Comparison of ENCODE assay signal across 1 cellular context in the genomic region with DNA sequence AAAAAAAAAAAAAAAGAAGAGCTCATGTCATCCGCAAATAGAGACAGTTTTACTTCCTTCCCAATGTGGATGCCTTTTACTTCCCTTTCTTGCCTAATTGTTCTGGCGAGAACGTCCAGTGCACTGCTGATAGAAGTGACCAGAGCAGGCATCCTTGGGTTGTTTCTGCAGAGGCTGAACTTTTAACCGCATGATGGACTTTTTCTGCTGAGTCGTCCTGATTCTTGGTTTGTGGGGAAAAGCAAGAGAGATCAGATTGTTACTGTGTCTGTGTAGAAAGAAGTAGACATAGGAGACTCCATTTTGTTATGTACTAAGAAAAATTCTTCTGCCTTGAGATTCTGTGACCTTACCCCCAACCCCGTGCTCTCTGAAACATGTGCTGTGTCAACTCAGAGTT.
TF ChIP-seq lines count a peak whose summit lies in the region.

No MANE protein-coding gene starts in this region.

TF ChIP-seq in H1, 55 proteins besides CTCF, POLR2A, EP300 and RAD21:
- TF ChIP-seq MAFK (IDR thresholded peaks at IDR 0.05; ENCODE audit: low read depth, low read length) = peak; percentile 28; the same call in 1 of the 2 replicates
- TF ChIP-seq BACH1 (IDR thresholded peaks at IDR 0.05; ENCODE audit: low read length) = peak; percentile 37; the same call in 1 of the 2 replicates
TF ChIP-seq in H1: peak in this region for 2; not testable (repeated sequence) for 53.
